Comparison of ENCODE assay signal across 18 cellular contexts in genomic region chr11:72228844-72229231, GRCh38. TPM values are rescaled to one million over a fixed set of nuclear protein-coding genes. Genes with fewer than 3 reads are reported as not detected.
DNase-seq lines count a peak whose midpoint lies in the region; ATAC-seq and TF ChIP-seq lines count a peak whose summit lies in the region.
"Had no signal": no experiment of that assay in that cellular context is flagged by ENCODE, and none has a peak within 500 bp of the region (broad histone marks: within the 10 kb centered on the region; RNA-seq: fewer than 3 reads in every experiment).

No MANE protein-coding gene starts in this region.

- POLR2A ChIA-PET in CD4-positive, alpha-beta T cell (lab: Charles Lee): no interaction called here

- peaks cover 66% of the 10 kb centered on the region for H3K36me3 Mint-ChIP-seq in CD4-positive, alpha-beta T cell (ENCODE audit: low read depth)

- no peak for TF ChIP-seq CTCF in CD4-positive, alpha-beta T cell (IDR thresholded peaks at IDR 0.05)
- TF ChIP-seq CTCF in hepatocyte (IDR thresholded peaks at IDR 0.05; ENCODE audit: poor library complexity): no peak

- 91% methylated on average over 7 of the region's 7 CpGs for WGBS in hepatocyte (ENCODE audit: low lambda C conversion rate, missing lambda C conversion rate)

- intact Hi-C loops in CD4-positive, alpha-beta T cell (cut with DNase I, micrococcal nuclease): loop anchor here (10.0 kb wide), 5 partner anchors 114 to 1416 kb away; partner anchors contain the start of genes ANAPC15 (in 1 of the 2), ATG16L2 (in 1 of the 2), NADSYN1 (in 1 of the 2) and PLEKHB1 (in 1 of the 2)
- intact Hi-C loops in posterior vena cava (cut with DNase I): loop anchor here in 1 of 2 donors (10.0 kb wide), 2 partner anchors 204 to 206 kb away; partner anchors contain the start of gene CLPB

- H3K27me3 ChIP-seq in CD4-positive, alpha-beta T cell (ENCODE audit: control insufficient read depth, insufficient read depth, low read length): no peaks in the 10 kb centered on the region
- no peaks in the 10 kb centered on the region; the same call in 1 of the 2 replicates for H3K27me3 ChIP-seq in H7 (ENCODE audit: control insufficient read depth, insufficient read depth, low read length)
- no peaks in the 10 kb centered on the region for H3K27me3 ChIP-seq in hepatocyte

- no peaks in the 10 kb centered on the region for H3K27me3 Mint-ChIP-seq in CD4-positive, alpha-beta T cell
- H3K27me3 Mint-ChIP-seq: CD4-positive, CD25-positive, alpha-beta regulatory T cell had no signal

- peaks cover 42% of the 10 kb centered on the region for H3K36me3 ChIP-seq in H7 (replicated peaks; ENCODE audit: control insufficient read depth, insufficient read depth, low read length)
- no peaks in the 10 kb centered on the region for H3K36me3 ChIP-seq in hepatocyte (replicated peaks; ENCODE audit: insufficient read depth, low read depth)

- no peaks in the 10 kb centered on the region for H3K9me3 ChIP-seq in CD4-positive, alpha-beta T cell (ENCODE audit: control insufficient read depth, low read length)
- no peaks in the 10 kb centered on the region for H3K9me3 ChIP-seq in hepatocyte (ENCODE audit: low read depth)

- no peak overlapping the region for H3K4me3 ChIP-seq in H7 (ENCODE audit: insufficient read depth, low read depth, low read length)
- H3K4me3 ChIP-seq in hepatocyte: no peak overlapping the region
- H3K4me3 ChIP-seq: GM23248, PC-9 had no signal

- H3K4me1 Mint-ChIP-seq in CD4-positive, alpha-beta T cell (ENCODE audit: low read depth): peaks cover 20% of the 10 kb centered on the region

- peak overlapping the region; percentile 66 for H3K4me3 Mint-ChIP-seq in CD4-positive, alpha-beta T cell

- peak in 1 of 10 experiments; percentile 17 for DNase-seq in CD4-positive, alpha-beta T cell
- DNase-seq in H7 (peak; percentile 17), hepatocyte (ENCODE audit: low spot score) (peak; percentile 2), posterior vena cava (ENCODE audit: low spot score) (peak; percentile 66), NK-92 (lab: John Stamatoyannopoulos, UW; ENCODE audit: unreplicated experiment) (no peak), amygdala (lab: John Stamatoyannopoulos, UW) (no peak)
- no peak for DNase-seq in stimulated activated CD4-positive, alpha-beta T cell treated with anti-CD3 and anti-CD28 coated beads, Interleukin-4, amount 100 ng/mL, for 1 hour
- DNase-seq: ACHN; CD4-positive, CD25-positive, alpha-beta regulatory T cell; DMS79; KBM-7; NCI-H1048; NCI-H2107; NCI-H345; PC-9 had no signal

- ATAC-seq in CD4-positive, alpha-beta T cell (ENCODE audit: poor library complexity): no peak
- ATAC-seq in GM18909 (IDR thresholded peaks at IDR 0.05; ENCODE audit: poor library complexity, unreplicated experiment): no peak

- H4K20me1 ChIP-seq in hepatocyte (ENCODE audit: insufficient read depth, poor library complexity, severe bottlenecking): peaks cover 40% of the 10 kb centered on the region

- H3K4me1 ChIP-seq in hepatocyte (ENCODE audit: insufficient read depth): peaks cover 11% of the 10 kb centered on the region

- no peak overlapping the region for H2AFZ ChIP-seq in hepatocyte
- H2AFZ ChIP-seq: GM23248, PC-9 had no signal

- H3K9me2 ChIP-seq in hepatocyte (replicated peaks; ENCODE audit: insufficient read depth): no peaks in the 10 kb centered on the region

- H3K79me2 ChIP-seq in hepatocyte: peaks cover 37% of the 10 kb centered on the region

- CTCF ChIA-PET in CD4-positive, alpha-beta T cell (lab: Charles Lee): no interaction called here

- no peak overlapping the region for H3K27ac ChIP-seq in CD4-positive, alpha-beta T cell (ENCODE audit: low read depth, low read length)
- no peak overlapping the region for H3K27ac ChIP-seq in hepatocyte
- H3K27ac ChIP-seq: GM23248, HL-60, PC-9 had no signal

- no peaks in the 10 kb centered on the region for H3K9me3 Mint-ChIP-seq in CD4-positive, alpha-beta T cell
- H3K9me3 Mint-ChIP-seq: CD4-positive, CD25-positive, alpha-beta regulatory T cell had no signal

- no peak overlapping the region for H3K27ac Mint-ChIP-seq in CD4-positive, alpha-beta T cell

- H3K4me2 ChIP-seq in hepatocyte: no peak overlapping the region
- H3K4me2 ChIP-seq: PC-9 had no signal

RNA-seq across cellular contexts. Expression of gene INPPL1, which starts 4.3 kb away (rescaled TPM):
- 100 to 1,000 TPM; 124 to 128 TPM for total RNA-seq in CD4-positive, alpha-beta T cell
- total RNA-seq in H7 (2014; rRNA removed; shearing (Covaris generic)): 98.6 and 109 TPM in 2 replicates
- total RNA-seq in hepatocyte (47.8 and 74.8 TPM in 2 replicates), posterior vena cava (100 to 1,000 TPM; 108 to 110 TPM)
- polyA plus RNA-seq in hepatocyte: 99.4 and 140 TPM in 2 replicates

RNA-seq across cellular contexts. Expression of gene FOLR2, which starts 12.2 kb away (rescaled TPM):
- not detected for total RNA-seq in CD4-positive, alpha-beta T cell
- not detected in 2 replicates for total RNA-seq in H7 (2014; rRNA removed; shearing (Covaris generic))
- total RNA-seq in hepatocyte (0.48 and 4.3 TPM in 2 replicates), posterior vena cava (10 to 100 TPM; 16.2 to 66.4 TPM)
- 1.2 and 5.5 TPM in 2 replicates for polyA plus RNA-seq in hepatocyte
- total RNA-seq: CD4-positive, CD25-positive, alpha-beta regulatory T cell; GM23248; PC-9 had no signal
- polyA plus RNA-seq: GM23248 had no signal

RNA-seq across cellular contexts. Expression of gene PHOX2A, which starts 15.1 kb away (rescaled TPM):
- not detected for total RNA-seq in CD4-positive, alpha-beta T cell
- total RNA-seq in H7 (2014; rRNA removed; shearing (Covaris generic)): 2.5 and 2.8 TPM in 2 replicates
- total RNA-seq in hepatocyte (0.48 TPM in 1 of 2 replicates, not detected in the other), posterior vena cava (not detected)
- polyA plus RNA-seq in hepatocyte: not detected in 2 replicates
- total RNA-seq: CD4-positive, CD25-positive, alpha-beta regulatory T cell; GM23248; PC-9 had no signal
- polyA plus RNA-seq: CD4-positive, CD25-positive, alpha-beta regulatory T cell; GM23248 had no signal

RNA-seq across cellular contexts. Expression of gene FOLR1, which starts 36.9 kb away (rescaled TPM):
- total RNA-seq in CD4-positive, alpha-beta T cell: not detected
- 0.41 and 1.3 TPM in 2 replicates for total RNA-seq in H7 (2014; rRNA removed; shearing (Covaris generic))
- total RNA-seq in hepatocyte (19.9 and 21.6 TPM in 2 replicates), posterior vena cava (not detected)
- 13.4 and 26.8 TPM in 2 replicates for polyA plus RNA-seq in hepatocyte
- total RNA-seq: CD4-positive, CD25-positive, alpha-beta regulatory T cell; GM23248 had no signal
- polyA plus RNA-seq: CD4-positive, CD25-positive, alpha-beta regulatory T cell had no signal

Comparison
In these comparisons a context has a peak if more than half of its experiments do, and no peak if none do; other contexts are left out.
1. DNase-seq: peak in H7 (single experiment), hepatocyte (single experiment) and posterior vena cava (single experiment); none in NK-92 (single experiment), amygdala (0 of 56) and stimulated activated CD4-positive, alpha-beta T cell treated with anti-CD3 and anti-CD28 coated beads, Interleukin-4, amount 100 ng/mL, for 1 hour (single experiment).